In the genomic region with DNA sequence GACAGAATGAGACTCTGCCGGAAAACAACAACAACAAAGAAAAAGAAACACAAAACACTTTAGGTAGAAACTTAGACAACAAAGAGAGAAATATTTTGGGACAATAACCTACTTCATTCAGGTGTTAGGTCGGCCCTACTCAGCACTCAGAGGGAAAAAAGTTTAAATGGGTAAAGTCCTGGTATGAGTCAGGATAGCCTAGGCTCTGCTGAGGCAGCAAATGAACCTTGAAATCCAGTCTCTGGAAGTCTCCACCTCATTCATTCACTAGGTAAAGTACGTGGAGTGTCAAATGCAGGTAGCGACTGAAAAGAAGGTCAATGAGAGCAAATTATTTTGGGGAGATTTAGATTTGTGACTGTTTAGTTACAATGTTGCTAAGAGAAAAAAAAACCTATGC, we compare ENCODE assay signal across 22 cellular contexts.
DNase-seq lines count a peak whose midpoint lies in the region; ATAC-seq and TF ChIP-seq lines count a peak whose summit lies in the region.
"Had no signal": no experiment of that assay in that cellular context is flagged by ENCODE, and none has a peak within 500 bp of the region (broad histone marks: within the 10 kb centered on the region; RNA-seq: fewer than 3 reads in every experiment).

No MANE protein-coding gene starts in this region.

- H3K27ac ChIP-seq in GM23338 (ENCODE audit: low read depth) = no peak overlapping the region
- H3K27ac ChIP-seq in spleen = no peak overlapping the region
- H3K27ac ChIP-seq: 22Rv1, BLaER1, C4-2B, GM23248 had no signal

- H3K4me2 ChIP-seq in GM23338 = no peak overlapping the region
- H3K4me2 ChIP-seq: BLaER1 had no signal

- H3K4me3 Mint-ChIP-seq in GM23338 = no peak overlapping the region
- H3K4me3 Mint-ChIP-seq: B cell; CD4-positive, CD25-positive, alpha-beta regulatory T cell; CD8-positive, alpha-beta T cell; H9 had no signal

- peaks cover 5% of the 10 kb centered on the region for H3K27me3 Mint-ChIP-seq in GM23338 (ENCODE audit: insufficient read depth, low read depth, poor library complexity)

- WGBS in spleen, 5 donors = 85 to 94% (median 91%) methylated on average over 4 of the region's 4 CpGs

- TF ChIP-seq CTCF in GM23338 (conservative IDR thresholded peaks at IDR 0.05; ENCODE audit: low read depth in 2 of 2) = no peak
- no peak for TF ChIP-seq CTCF in spleen (IDR thresholded peaks at IDR 0.05 in 8 of 11, conservative IDR thresholded peaks at IDR 0.05 in 3 of 11)

- H3K9me3 Mint-ChIP-seq in GM23338 = no peaks in the 10 kb centered on the region
- H3K9me3 Mint-ChIP-seq: CD4-positive, CD25-positive, alpha-beta regulatory T cell; CD8-positive, alpha-beta T cell; H9 had no signal

- H3K4me1 Mint-ChIP-seq in GM23338 = peaks cover 21% of the 10 kb centered on the region
- H3K4me1 Mint-ChIP-seq: B cell had no signal

- H3K36me3 ChIP-seq in GM23338 (ENCODE audit: insufficient read depth) = no peaks in the 10 kb centered on the region
- no peaks in the 10 kb centered on the region for H3K36me3 ChIP-seq in spleen
- H3K36me3 ChIP-seq: BLaER1 had no signal

- peak overlapping the region; percentile 41; the same call in 1 of the 2 replicates for H2AFZ ChIP-seq in GM23338
- H2AFZ ChIP-seq: GM23248 had no signal

- ATAC-seq in GM23338 (no peak), esophagus mucosa (peak; percentile 54), left colon (peak; percentile 18)
- ATAC-seq: CD8-positive, alpha-beta T cell; GM12878; HCT116 had no signal

- no peak overlapping the region for H3K4me3 ChIP-seq in GM23338
- no peak overlapping the region for H3K4me3 ChIP-seq in spleen
- H3K4me3 ChIP-seq: BLaER1, GM12878, GM23248 had no signal

- H3K9me2 ChIP-seq in GM23338 (ENCODE audit: insufficient read depth) = no peaks in the 10 kb centered on the region

- H3F3A ChIP-seq in GM23338 (replicated peaks; ENCODE audit: low read depth) = no peaks in the 10 kb centered on the region

- H4K20me1 ChIP-seq in GM23338 (replicated peaks; ENCODE audit: insufficient read depth) = no peaks in the 10 kb centered on the region
- H4K20me1 ChIP-seq: BLaER1 had no signal

- no peak overlapping the region for H3K27ac Mint-ChIP-seq in GM23338
- H3K27ac Mint-ChIP-seq: B cell; CD4-positive, CD25-positive, alpha-beta regulatory T cell; CD8-positive, alpha-beta T cell; H9 had no signal

- H3K79me2 ChIP-seq in GM23338 (replicated peaks; ENCODE audit: insufficient read depth) = no peaks in the 10 kb centered on the region

- intact Hi-C loops in left colon (cut with DNase I, micrococcal nuclease) (no loop called here), spleen (cut with DNase I; ENCODE audit: low total_unique reads) (no loop called here)

- no peaks in the 10 kb centered on the region for H3K9me3 ChIP-seq in spleen
- H3K9me3 ChIP-seq: BLaER1, Caco-2 had no signal

- DNase-seq in GM23338 (ENCODE audit: low spot score) (no peak), left colon (no peak), renal cortical epithelial cell (ENCODE audit: low read depth) (peak; percentile 40), NCI-H2107 treated with DMSO at 0.1 percent for 48 hours (lab: John Stamatoyannopoulos, UW; ENCODE audit: unreplicated experiment) (no peak), globus pallidus (ENCODE audit: low spot score) (no peak), spleen (no peak), NCI-H524 treated with DMSO at 0.1 percent for 48 hours (lab: John Stamatoyannopoulos, UW) (no peak)
- DNase-seq: Caco-2; CD4-positive, CD25-positive, alpha-beta regulatory T cell; CD8-positive, alpha-beta T cell; DMS153; DMS79; EL; GM23248; H9 had no signal

- no peaks in the 10 kb centered on the region for H3K27me3 ChIP-seq in GM23338 (ENCODE audit: insufficient read depth)
- no peaks in the 10 kb centered on the region for H3K27me3 ChIP-seq in spleen (replicated peaks in 1 of 7)
- H3K27me3 ChIP-seq: BLaER1 had no signal

- no peak for TF ChIP-seq POLR2A in spleen (IDR thresholded peaks at IDR 0.05)

- H3K4me1 ChIP-seq in GM23338 (ENCODE audit: insufficient read depth) = peaks cover 20% of the 10 kb centered on the region
- H3K4me1 ChIP-seq in spleen = no peaks in the 10 kb centered on the region
- H3K4me1 ChIP-seq: BLaER1 had no signal

- H3K36me3 Mint-ChIP-seq in GM23338 (ENCODE audit: low read depth) = no peaks in the 10 kb centered on the region
- H3K36me3 Mint-ChIP-seq: CD4-positive, CD25-positive, alpha-beta regulatory T cell; CD8-positive, alpha-beta T cell had no signal

TF ChIP-seq in GM23338, 12 proteins besides CTCF, POLR2A, EP300 and RAD21:
- no peak for TF ChIP-seq ZNF331 (CRISPR knock-in tag; IDR thresholded peaks at IDR 0.05; ENCODE audit: low read depth)
- TF ChIP-seq NANOG (IDR thresholded peaks at IDR 0.05; ENCODE audit: borderline replicate concordance) = no peak
- no peak for TF ChIP-seq POLR2AphosphoS5 (IDR thresholded peaks at IDR 0.05; ENCODE audit: low read depth)
- TF ChIP-seq EZH2 (IDR thresholded peaks at IDR 0.05; ENCODE audit: low read depth, unreplicated experiment) = no peak
- TF ChIP-seq CREB1 (CRISPR knock-in tag; IDR thresholded peaks at IDR 0.05; ENCODE audit: low read depth) = no peak
- TF ChIP-seq, protein P1, sequence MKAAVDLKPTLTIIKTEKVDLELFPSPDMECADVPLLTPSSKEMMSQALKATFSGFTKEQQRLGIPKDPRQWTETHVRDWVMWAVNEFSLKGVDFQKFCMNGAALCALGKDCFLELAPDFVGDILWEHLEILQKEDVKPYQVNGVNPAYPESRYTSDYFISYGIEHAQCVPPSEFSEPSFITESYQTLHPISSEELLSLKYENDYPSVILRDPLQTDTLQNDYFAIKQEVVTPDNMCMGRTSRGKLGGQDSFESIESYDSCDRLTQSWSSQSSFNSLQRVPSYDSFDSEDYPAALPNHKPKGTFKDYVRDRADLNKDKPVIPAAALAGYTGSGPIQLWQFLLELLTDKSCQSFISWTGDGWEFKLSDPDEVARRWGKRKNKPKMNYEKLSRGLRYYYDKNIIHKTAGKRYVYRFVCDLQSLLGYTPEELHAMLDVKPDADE (IDR thresholded peaks at IDR 0.05) = no peak
- no peak for TF ChIP-seq STAT1 (IDR thresholded peaks at IDR 0.05; ENCODE audit: unreplicated experiment)
- no peak for TF ChIP-seq JUNB (IDR thresholded peaks at IDR 0.05; ENCODE audit: unreplicated experiment)
- TF ChIP-seq EZH2phosphoT487 (IDR thresholded peaks at IDR 0.05; ENCODE audit: unreplicated experiment) = no peak
- TF ChIP-seq, protein P2, sequence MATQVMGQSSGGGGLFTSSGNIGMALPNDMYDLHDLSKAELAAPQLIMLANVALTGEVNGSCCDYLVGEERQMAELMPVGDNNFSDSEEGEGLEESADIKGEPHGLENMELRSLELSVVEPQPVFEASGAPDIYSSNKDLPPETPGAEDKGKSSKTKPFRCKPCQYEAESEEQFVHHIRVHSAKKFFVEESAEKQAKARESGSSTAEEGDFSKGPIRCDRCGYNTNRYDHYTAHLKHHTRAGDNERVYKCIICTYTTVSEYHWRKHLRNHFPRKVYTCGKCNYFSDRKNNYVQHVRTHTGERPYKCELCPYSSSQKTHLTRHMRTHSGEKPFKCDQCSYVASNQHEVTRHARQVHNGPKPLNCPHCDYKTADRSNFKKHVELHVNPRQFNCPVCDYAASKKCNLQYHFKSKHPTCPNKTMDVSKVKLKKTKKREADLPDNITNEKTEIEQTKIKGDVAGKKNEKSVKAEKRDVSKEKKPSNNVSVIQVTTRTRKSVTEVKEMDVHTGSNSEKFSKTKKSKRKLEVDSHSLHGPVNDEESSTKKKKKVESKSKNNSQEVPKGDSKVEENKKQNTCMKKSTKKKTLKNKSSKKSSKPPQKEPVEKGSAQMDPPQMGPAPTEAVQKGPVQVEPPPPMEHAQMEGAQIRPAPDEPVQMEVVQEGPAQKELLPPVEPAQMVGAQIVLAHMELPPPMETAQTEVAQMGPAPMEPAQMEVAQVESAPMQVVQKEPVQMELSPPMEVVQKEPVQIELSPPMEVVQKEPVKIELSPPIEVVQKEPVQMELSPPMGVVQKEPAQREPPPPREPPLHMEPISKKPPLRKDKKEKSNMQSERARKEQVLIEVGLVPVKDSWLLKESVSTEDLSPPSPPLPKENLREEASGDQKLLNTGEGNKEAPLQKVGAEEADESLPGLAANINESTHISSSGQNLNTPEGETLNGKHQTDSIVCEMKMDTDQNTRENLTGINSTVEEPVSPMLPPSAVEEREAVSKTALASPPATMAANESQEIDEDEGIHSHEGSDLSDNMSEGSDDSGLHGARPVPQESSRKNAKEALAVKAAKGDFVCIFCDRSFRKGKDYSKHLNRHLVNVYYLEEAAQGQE (IDR thresholded peaks at IDR 0.05; ENCODE audit: unreplicated experiment) = no peak
TF ChIP-seq in GM23338: peak in this region for 0.
